1 cellular context compared by ENCODE assay signal in the genomic region with DNA sequence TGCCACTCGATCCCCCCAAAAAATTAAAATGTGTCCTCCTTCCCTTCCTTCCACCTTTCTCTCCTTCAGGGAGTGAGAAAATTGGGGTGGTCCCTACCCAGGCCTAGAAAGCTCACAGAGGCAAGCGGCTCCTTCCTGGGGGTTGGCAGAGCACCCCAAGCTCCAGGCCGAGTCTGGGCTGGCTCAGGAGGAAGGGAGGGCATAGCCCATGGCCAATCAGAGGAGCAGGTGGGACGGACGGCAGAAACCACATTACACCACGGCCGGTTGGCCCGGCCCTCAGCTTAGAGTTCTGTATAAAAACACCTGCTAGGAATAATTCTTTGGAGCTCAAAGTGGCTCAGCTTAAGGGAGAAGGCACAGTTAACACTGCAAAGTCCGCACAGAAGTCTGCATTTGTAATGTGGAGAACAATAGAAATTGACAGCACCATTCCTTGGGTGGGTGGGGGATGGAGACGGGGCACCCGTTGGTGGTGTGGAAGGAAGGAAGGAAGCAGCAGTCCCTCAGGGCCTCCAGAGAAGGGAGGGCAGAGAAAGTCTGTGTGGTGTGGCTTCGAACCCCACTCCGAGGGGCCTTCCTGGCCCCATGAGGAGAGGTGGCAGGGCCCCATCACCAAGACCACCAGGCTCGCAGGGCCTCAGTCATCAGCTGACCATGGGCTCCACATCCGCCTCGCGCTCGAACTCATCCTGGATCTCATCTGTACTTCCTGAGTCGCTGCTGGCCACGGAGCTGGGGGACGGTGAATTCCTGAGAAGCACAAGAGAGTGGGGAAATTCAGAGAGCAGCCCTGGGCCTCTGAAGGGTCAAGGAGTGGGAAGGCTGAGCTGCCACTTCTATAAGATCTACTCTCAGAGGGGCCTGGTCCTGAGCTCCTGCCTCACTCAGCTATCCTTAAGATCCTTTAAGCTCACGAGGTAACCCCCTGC.
TF ChIP-seq lines count a peak whose summit lies in the region.

No MANE protein-coding gene starts in this region.

TF ChIP-seq in GM12878, 131 proteins besides CTCF, POLR2A, EP300 and RAD21:
- TF ChIP-seq SMAD1 (IDR thresholded peaks at IDR 0.05; ENCODE audit: low read depth, partially characterized antibody) (no peak), RUNX3 (IDR thresholded peaks at IDR 0.05; ENCODE audit: low read length) (peak; percentile 34)
TF ChIP-seq in GM12878: peak in this region for 1.
